7 cellular contexts compared by ENCODE assay signal in genomic region chr1:20718343-20718882, GRCh38. TPM values are rescaled to one million over a fixed set of nuclear protein-coding genes. Genes with fewer than 3 reads are reported as not detected.
DNase-seq lines count a peak whose midpoint lies in the region; ATAC-seq and TF ChIP-seq lines count a peak whose summit lies in the region.
"Not testable (repeated sequence)": the region's sequence is repeated elsewhere in the genome, so short reads cannot be mapped to it uniquely, and the experiment has no call there.

No MANE protein-coding gene starts in this region.

- not testable (repeated sequence) for H3K27ac Mint-ChIP-seq in H9; activated naive CD4-positive, alpha-beta T cell treated with anti-CD3 and anti-CD28 coated beads for 36 hours
- H3K27ac Mint-ChIP-seq in natural killer cell = peak overlapping the region; percentile 41 to 69

- not testable (repeated sequence) for H4K8ac ChIP-seq in H9 (replicated peaks; ENCODE audit: insufficient read length, low read depth, low read length)

- H3K27me3 ChIP-seq in H9 (ENCODE audit: insufficient read depth, low read length); SJSA1 (replicated peaks); effector memory CD4-positive, alpha-beta T cell (replicated peaks; ENCODE audit: control insufficient read depth, insufficient read depth, low read length, poor library complexity, severe bottlenecking); smooth muscle cell (ENCODE audit: low read depth): not testable (repeated sequence)
- peaks cover 22% of the 10 kb centered on the region for H3K27me3 ChIP-seq in hepatocyte

- H2BK120ac ChIP-seq in H9 (ENCODE audit: low read depth, low read length, poor library complexity, severe bottlenecking) = not testable (repeated sequence)

- intact Hi-C loops in activated naive CD4-positive, alpha-beta T cell treated with anti-CD3 and anti-CD28 coated beads for 36 hours (cut with micrococcal nuclease); natural killer cell (cut with micrococcal nuclease): not testable (repeated sequence)

- H2AK5ac ChIP-seq in H9 (ENCODE audit: insufficient read length, low read length) = not testable (repeated sequence)

- not testable (repeated sequence) for H3K9me3 ChIP-seq in H9 (ENCODE audit: control insufficient read depth, low read depth, low read length); SJSA1 (replicated peaks); effector memory CD4-positive, alpha-beta T cell (ENCODE audit: control insufficient read depth, low read length); hepatocyte (ENCODE audit: low read depth); smooth muscle cell (replicated peaks; ENCODE audit: low read depth)

- H3K27ac ChIP-seq in H9 (ENCODE audit: insufficient read length, low read depth, low read length); SJSA1; effector memory CD4-positive, alpha-beta T cell (ENCODE audit: insufficient read depth, low read length, poor library complexity, severe bottlenecking); hepatocyte; smooth muscle cell (ENCODE audit: low read depth): not testable (repeated sequence)

- peak overlapping the region; percentile 40; the same call in 1 of the 2 replicates for H3K14ac ChIP-seq in H9 (ENCODE audit: insufficient read depth, low read length)

- peak overlapping the region; percentile 67 to 81 for H3K4me3 Mint-ChIP-seq in H9
- H3K4me3 Mint-ChIP-seq in activated naive CD4-positive, alpha-beta T cell treated with anti-CD3 and anti-CD28 coated beads for 36 hours = peak overlapping the region; percentile 41
- H3K4me3 Mint-ChIP-seq in natural killer cell = peak overlapping the region; percentile 81

- not testable (repeated sequence) for H3K18ac ChIP-seq in H9 (ENCODE audit: insufficient read length, low read depth, low read length)

- not testable (repeated sequence) for H3K9me3 Mint-ChIP-seq in H9; activated naive CD4-positive, alpha-beta T cell treated with anti-CD3 and anti-CD28 coated beads for 36 hours; natural killer cell

- H3K4me3 ChIP-seq in SJSA1 = peak overlapping the region; percentile 47
- peak overlapping the region; percentile 39 for H3K4me3 ChIP-seq in effector memory CD4-positive, alpha-beta T cell (ENCODE audit: insufficient read depth, low read depth, low read length, poor library complexity, severe bottlenecking)
- H3K4me3 ChIP-seq in hepatocyte = peak overlapping the region; percentile 36
- peak overlapping the region; percentile 50 for H3K4me3 ChIP-seq in smooth muscle cell

- H3T11ph ChIP-seq in H9 (ENCODE audit: low read length) = not testable (repeated sequence)

- H3K79me1 ChIP-seq in H9 (ENCODE audit: insufficient read depth, low read depth, low read length, poor library complexity, severe bottlenecking) = not testable (repeated sequence)

- H4K91ac ChIP-seq in H9 (ENCODE audit: insufficient read length, low read depth, low read length) = not testable (repeated sequence)

- peaks cover 49% of the 10 kb centered on the region for H3K27me3 Mint-ChIP-seq in H9 (ENCODE audit: low read depth)
- peaks cover 29% of the 10 kb centered on the region for H3K27me3 Mint-ChIP-seq in activated naive CD4-positive, alpha-beta T cell treated with anti-CD3 and anti-CD28 coated beads for 36 hours (ENCODE audit: low read depth)
- H3K27me3 Mint-ChIP-seq in natural killer cell (ENCODE audit: low read depth in 2 of 2) = peaks cover 12 to 18% of the 10 kb centered on the region in 2 donors

- not testable (repeated sequence) for H3K23ac ChIP-seq in H9 (ENCODE audit: insufficient read length, low read depth, low read length)

- not testable (repeated sequence) for H2BK5ac ChIP-seq in H9 (ENCODE audit: insufficient read length, low read length)

- not testable (repeated sequence) for H4K20me1 ChIP-seq in H9 (ENCODE audit: control insufficient read depth, insufficient read depth, insufficient read length); hepatocyte (ENCODE audit: insufficient read depth, poor library complexity, severe bottlenecking); smooth muscle cell (ENCODE audit: low read depth)

- not testable (repeated sequence) for H3K36me3 Mint-ChIP-seq in H9 (ENCODE audit: insufficient read depth in 1 of 3, low read depth in 3 of 3); activated naive CD4-positive, alpha-beta T cell treated with anti-CD3 and anti-CD28 coated beads for 36 hours (ENCODE audit: low read depth); natural killer cell

- H3K4me2 ChIP-seq in H9 (ENCODE audit: insufficient read depth, insufficient read length, low read length) (peak overlapping the region; percentile 47), hepatocyte (peak overlapping the region; percentile 88), smooth muscle cell (peak overlapping the region; percentile 80)

- not testable (repeated sequence) for H2BK15ac ChIP-seq in H9 (ENCODE audit: low read depth, low read length)

- H3K4ac ChIP-seq in H9 (ENCODE audit: low read depth, low read length) = not testable (repeated sequence)

- WGBS in H9 (ENCODE audit: extremely low coverage, insufficient read length, low lambda C conversion rate) = no CpG with 5 or more reads among the region's 17 CpGs
- 62% methylated on average over 17 of the region's 17 CpGs for WGBS in hepatocyte (ENCODE audit: low lambda C conversion rate, missing lambda C conversion rate)
- 72% methylated on average over 17 of the region's 17 CpGs for WGBS in smooth muscle cell (ENCODE audit: low lambda C conversion rate)

- not testable (repeated sequence) for H2BK12ac ChIP-seq in H9 (ENCODE audit: insufficient read length, low read depth, low read length)

- not testable (repeated sequence) for H3F3A ChIP-seq in smooth muscle cell (ENCODE audit: low read depth)

- TF ChIP-seq CTCF in H9 (conservative IDR thresholded peaks at IDR 0.05); hepatocyte (IDR thresholded peaks at IDR 0.05; ENCODE audit: poor library complexity); natural killer cell (IDR thresholded peaks at IDR 0.05); smooth muscle cell (IDR thresholded peaks at IDR 0.05; ENCODE audit: borderline replicate concordance, insufficient read depth, poor library complexity, severe bottlenecking): not testable (repeated sequence)

- not testable (repeated sequence) for H3K36me3 ChIP-seq in SJSA1; effector memory CD4-positive, alpha-beta T cell (ENCODE audit: control insufficient read depth, insufficient read depth, low read length); hepatocyte (replicated peaks; ENCODE audit: insufficient read depth, low read depth); smooth muscle cell (ENCODE audit: low read depth)

- CTCF ChIA-PET in activated naive CD4-positive, alpha-beta T cell treated with anti-CD3 and anti-CD28 coated beads for 36 hours (lab: Charles Lee) = interaction anchor here (0.8 kb wide), 1 partner anchor 477 kb away, joined by 3 read pairs; no protein-coding TSS in a partner anchor

- H3K4me1 Mint-ChIP-seq in H9 (peaks cover 10 to 21% of the 10 kb centered on the region in 2 experiments), natural killer cell (peaks cover 5 to 13% of the 10 kb centered on the region in 2 donors)
- H3K4me1 Mint-ChIP-seq in activated naive CD4-positive, alpha-beta T cell treated with anti-CD3 and anti-CD28 coated beads for 36 hours (ENCODE audit: low read depth) = not testable (repeated sequence)

- not testable (repeated sequence) for H3K9ac ChIP-seq in H9 (ENCODE audit: extremely low read depth, insufficient read length, low read length); smooth muscle cell (ENCODE audit: low read depth)

- not testable (repeated sequence) for ATAC-seq in natural killer cell

- not testable (repeated sequence) for DNase-seq in H9; SJSA1 (ENCODE audit: low read depth in 1 of 2, low spot score in 2 of 2); activated naive CD4-positive, alpha-beta T cell treated with anti-CD3 and anti-CD28 coated beads for 36 hours; effector memory CD4-positive, alpha-beta T cell; hepatocyte (ENCODE audit: low spot score); natural killer cell; smooth muscle cell (lab: John Stamatoyannopoulos, UW; ENCODE audit: unreplicated experiment)

- H2BK20ac ChIP-seq in H9 (ENCODE audit: low read depth, low read length, poor library complexity, severe bottlenecking) = not testable (repeated sequence)

- H3K56ac ChIP-seq in H9 (ENCODE audit: insufficient read length, low read depth, low read length) = not testable (repeated sequence)

- not testable (repeated sequence) for H2AFZ ChIP-seq in H9 (ENCODE audit: low read length)
- H2AFZ ChIP-seq in hepatocyte = peak overlapping the region; percentile 63
- H2AFZ ChIP-seq in smooth muscle cell (ENCODE audit: low read depth) = peak overlapping the region; percentile 17

- H3K79me2 ChIP-seq in H9 (ENCODE audit: insufficient read depth, low read length); hepatocyte; smooth muscle cell (ENCODE audit: low read depth): not testable (repeated sequence)

- not testable (repeated sequence) for H4K5ac ChIP-seq in H9 (ENCODE audit: insufficient read length, low read depth, low read length)

- H3K4me1 ChIP-seq in H9 (ENCODE audit: insufficient read depth, low read length); effector memory CD4-positive, alpha-beta T cell (ENCODE audit: control insufficient read depth, insufficient read depth, low read length, poor library complexity, severe bottlenecking); hepatocyte (ENCODE audit: insufficient read depth); smooth muscle cell (ENCODE audit: low read depth): not testable (repeated sequence)
- H3K4me1 ChIP-seq in SJSA1 (replicated peaks) = peaks cover 10% of the 10 kb centered on the region

- not testable (repeated sequence) for H3K9me2 ChIP-seq in hepatocyte (replicated peaks; ENCODE audit: insufficient read depth)

- not testable (repeated sequence) for H3K23me2 ChIP-seq in H9 (ENCODE audit: insufficient read length, low read depth, low read length, poor library complexity, severe bottlenecking)

RNA-seq across cellular contexts. Expression of gene KIF17, which starts 0.6 kb away (rescaled TPM):
- total RNA-seq in H9 (2021) (3.4 and 5.1 TPM in 2 replicates), hepatocyte (0.23 and 0.36 TPM in 2 replicates), natural killer cell (not detected), smooth muscle cell (0.13 and 0.99 TPM in 2 replicates)
- total RNA-seq in SJSA1 (2014; rRNA removed; shearing (Covaris generic)) = 1.9 and 4.0 TPM in 2 replicates
- total RNA-seq in activated naive CD4-positive, alpha-beta T cell treated with anti-CD3 and anti-CD28 coated beads for 36 hours = not detected
- polyA plus RNA-seq in hepatocyte (0.05 and 0.28 TPM in 2 replicates), smooth muscle cell (1.9 and 2.2 TPM in 2 replicates)

RNA-seq across cellular contexts. Expression of gene SH2D5, which starts 14.1 kb away (rescaled TPM):
- total RNA-seq in H9 (2021) = 7.2 and 8.7 TPM in 2 replicates
- 0.82 and 5.3 TPM in 2 replicates for total RNA-seq in SJSA1 (2014; rRNA removed; shearing (Covaris generic))
- under 1 TPM; 0.15 to 0.29 TPM for total RNA-seq in activated naive CD4-positive, alpha-beta T cell treated with anti-CD3 and anti-CD28 coated beads for 36 hours
- total RNA-seq in hepatocyte = 0.36 and 0.53 TPM in 2 replicates
- polyA plus RNA-seq in hepatocyte = 0.71 and 1.1 TPM in 2 replicates
- total RNA-seq in natural killer cell = not detected
- total RNA-seq in smooth muscle cell = 0.18 and 0.63 TPM in 2 replicates
- 0.82 TPM in 1 of 2 replicates, not detected in the other for polyA plus RNA-seq in smooth muscle cell

RNA-seq across cellular contexts. Expression of gene DDOST, which starts 57.2 kb away (rescaled TPM):
- total RNA-seq in H9 (2021) (255 and 269 TPM in 2 replicates), hepatocyte (320 and 326 TPM in 2 replicates), natural killer cell (100 to 1,000 TPM; 137 to 158 (median 153) TPM), smooth muscle cell (267 and 312 TPM in 2 replicates)
- 249 and 352 TPM in 2 replicates for total RNA-seq in SJSA1 (2014; rRNA removed; shearing (Covaris generic))
- total RNA-seq in activated naive CD4-positive, alpha-beta T cell treated with anti-CD3 and anti-CD28 coated beads for 36 hours = 100 to 1,000 TPM; 167 to 169 TPM
- polyA plus RNA-seq in hepatocyte (393 and 405 TPM in 2 replicates), smooth muscle cell (353 and 439 TPM in 2 replicates)
